ENCODE assay signal across 23 cellular contexts in the genomic region with DNA sequence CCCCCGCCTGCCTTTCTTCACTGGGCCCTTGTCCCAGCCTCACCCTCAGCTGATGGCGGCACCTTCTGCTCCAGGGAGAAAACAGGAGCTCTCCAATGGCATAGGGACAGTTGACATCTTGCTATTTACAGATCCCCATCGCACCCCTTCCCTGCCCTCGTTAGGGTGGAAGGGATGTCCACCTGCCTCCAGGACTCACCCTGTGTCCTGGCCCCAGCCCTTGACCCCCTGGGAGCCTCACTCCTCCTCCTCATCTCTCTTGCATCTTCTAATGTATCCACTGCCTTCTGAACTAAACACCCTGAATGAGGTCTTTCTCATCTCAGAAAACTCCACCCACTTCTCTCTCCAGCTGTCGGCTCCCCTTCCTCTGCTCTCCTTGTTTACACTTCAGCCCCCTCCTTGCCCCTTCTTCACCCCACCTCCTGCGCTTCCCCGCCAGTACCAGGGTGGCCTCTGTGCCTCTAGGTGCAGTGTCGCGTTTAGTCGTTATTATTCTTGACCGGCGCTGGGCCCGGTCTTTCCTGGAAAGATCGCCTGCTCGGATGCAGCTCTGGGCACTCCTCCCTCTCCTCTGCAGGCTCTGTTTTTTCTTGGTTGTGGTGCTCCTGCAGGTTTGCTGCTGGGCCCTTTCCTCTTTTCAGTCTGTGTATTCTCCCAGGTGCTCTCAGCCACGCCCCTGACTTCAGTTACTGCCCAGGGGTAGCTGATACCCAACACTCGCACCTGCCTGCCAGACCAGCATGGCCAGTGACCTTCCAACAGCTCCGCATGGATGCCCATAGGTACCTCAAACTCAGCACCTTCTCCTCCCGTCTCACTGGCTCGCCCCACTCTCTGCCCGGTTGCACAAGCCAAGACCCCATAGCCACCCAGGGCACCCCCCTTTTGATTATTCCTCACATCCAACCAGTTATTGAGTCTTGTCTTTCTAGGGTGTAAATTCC. TPM values are rescaled to one million over a fixed set of nuclear protein-coding genes. Genes with fewer than 3 reads are reported as not detected.
DNase-seq lines count a peak whose midpoint lies in the region; ATAC-seq and TF ChIP-seq lines count a peak whose summit lies in the region.
"Had no signal": no experiment of that assay in that cellular context is flagged by ENCODE, and none has a peak within 500 bp of the region (broad histone marks: within the 10 kb centered on the region; RNA-seq: fewer than 3 reads in every experiment).

No MANE protein-coding gene starts in this region.

- no peak overlapping the region for H3K23ac ChIP-seq in mesenchymal stem cell (ENCODE audit: low read length in 2 of 2)

- POLR2A ChIA-PET in HEK293T (lab: Yijun Ruan, JAX): interaction anchor here (1.4 to 2.0 kb wide), 2 partner anchors 43 to 64 kb away, joined by 5 to 7 read pairs; a partner anchor contains a TSS

- H2BK120ac ChIP-seq in mesenchymal stem cell (ENCODE audit: low read depth, low read length): no peak overlapping the region

- TF ChIP-seq CTCF in left ventricle myocardium inferior (IDR thresholded peaks at IDR 0.05; ENCODE audit: borderline replicate concordance) (no peak), RWPE2 (IDR thresholded peaks at IDR 0.05; ENCODE audit: poor library complexity, severe bottlenecking) (peak; percentile 47), uterus (IDR thresholded peaks at IDR 0.05) (no peak), prostate gland (IDR thresholded peaks at IDR 0.05) (no peak)

- no peak overlapping the region for H3K4ac ChIP-seq in mesenchymal stem cell (ENCODE audit: low read depth in 1 of 2, low read length in 2 of 2)

- H3K9me3 ChIP-seq in left ventricle myocardium inferior (replicated peaks) (no peaks in the 10 kb centered on the region), RWPE2 (ENCODE audit: severe bottlenecking) (no peaks in the 10 kb centered on the region), mesenchymal stem cell (ENCODE audit: control insufficient read depth, low read length) (no peaks in the 10 kb centered on the region), uterus (no peaks in the 10 kb centered on the region), prostate gland (no peaks in the 10 kb centered on the region)
- H3K9me3 ChIP-seq: ascending aorta, gastrocnemius medialis, thyroid gland had no signal

- peak overlapping the region; percentile 25 for H2AK5ac ChIP-seq in mesenchymal stem cell (ENCODE audit: low read length, severe bottlenecking)

- H3K27me3 ChIP-seq in left ventricle myocardium inferior (ENCODE audit: low read depth) (no peaks in the 10 kb centered on the region), RWPE2 (ENCODE audit: insufficient read depth, poor library complexity, severe bottlenecking) (no peaks in the 10 kb centered on the region), mesenchymal stem cell (ENCODE audit: control insufficient read depth in 1 of 2, insufficient read depth in 1 of 2, low read length in 2 of 2) (no peaks in the 10 kb centered on the region), uterus (no peaks in the 10 kb centered on the region), prostate gland (replicated peaks; ENCODE audit: insufficient read depth) (no peaks in the 10 kb centered on the region)
- H3K27me3 ChIP-seq: ascending aorta, gastrocnemius medialis, thyroid gland had no signal

- H3K36me3 ChIP-seq in left ventricle myocardium inferior (peaks cover 55% of the 10 kb centered on the region), RWPE2 (ENCODE audit: low read depth) (peaks cover 21% of the 10 kb centered on the region), mesenchymal stem cell (ENCODE audit: control insufficient read depth in 1 of 2, insufficient read depth in 2 of 2, low read depth in 1 of 2, low read length in 2 of 2) (peaks cover 70 to 71% of the 10 kb centered on the region in 2 experiments), uterus (no peaks in the 10 kb centered on the region), prostate gland (peaks cover 0 to 15% of the 10 kb centered on the region in 2 donors)

- no peak overlapping the region for H4K91ac ChIP-seq in mesenchymal stem cell (ENCODE audit: low read length)

- ATAC-seq in RWPE2 (ENCODE audit: low read depth) (no peak), GM19324 (IDR thresholded peaks at IDR 0.05; ENCODE audit: low FRiP score, unreplicated experiment) (no peak)
- ATAC-seq: activated CD8-positive, alpha-beta T cell treated with anti-CD3 and anti-CD28 coated beads for 36 hours; activated T-cell treated with anti-CD3 and anti-CD28 coated beads, Interleukin-2, amount 50 U/mL, for 4 hours had no signal

- H4K8ac ChIP-seq in mesenchymal stem cell (ENCODE audit: low read length): no peak overlapping the region

- H2BK5ac ChIP-seq in mesenchymal stem cell (ENCODE audit: low read depth, low read length, poor library complexity, severe bottlenecking): no peak overlapping the region

- H3K4me1 ChIP-seq in left ventricle myocardium inferior: peaks cover 68% of the 10 kb centered on the region
- no peaks in the 10 kb centered on the region for H3K4me1 ChIP-seq in RWPE2 (ENCODE audit: insufficient read depth, poor library complexity, severe bottlenecking)
- peaks cover 42% of the 10 kb centered on the region for H3K4me1 ChIP-seq in mesenchymal stem cell (ENCODE audit: control insufficient read depth, insufficient read depth, low read depth, low read length)
- peaks cover 0 to 11% of the 10 kb centered on the region in 2 donors for H3K4me1 ChIP-seq in uterus
- H3K4me1 ChIP-seq in prostate gland (replicated peaks): no peaks in the 10 kb centered on the region

- no peak overlapping the region for H2AFZ ChIP-seq in mesenchymal stem cell (ENCODE audit: low read depth, low read length)

- no peak overlapping the region for H3K4me2 ChIP-seq in mesenchymal stem cell (ENCODE audit: low read length, poor library complexity, severe bottlenecking)

- no peak overlapping the region for H3K14ac ChIP-seq in mesenchymal stem cell (ENCODE audit: low read length in 2 of 2)

- H3K18ac ChIP-seq in mesenchymal stem cell (ENCODE audit: low read depth in 1 of 2, low read length in 2 of 2): no peak overlapping the region

- H3K4me3 ChIP-seq in left ventricle myocardium inferior (no peak overlapping the region), RWPE2 (ENCODE audit: severe bottlenecking) (no peak overlapping the region), mesenchymal stem cell (ENCODE audit: insufficient read depth in 1 of 2, low read depth in 1 of 2, low read length in 2 of 2) (no peak overlapping the region), uterus (no peak overlapping the region), prostate gland (no peak overlapping the region)
- H3K4me3 ChIP-seq: ascending aorta, gastrocnemius medialis, thyroid gland had no signal

- CTCF ChIA-PET in HEK293T (lab: Yijun Ruan, JAX): interaction anchor here (0.6 to 4.0 kb wide), 9 partner anchors 10 to 617 kb away, joined by 3 to 53 read pairs (median 3); a partner anchor contains a TSS

- 87% methylated on average over 20 of the region's 21 CpGs for WGBS in mesenchymal stem cell
- 72% methylated on average over 21 of the region's 21 CpGs for WGBS in prostate gland

- peak overlapping the region; percentile 45 for H3K9ac ChIP-seq in mesenchymal stem cell (ENCODE audit: low read length)

- peak overlapping the region in 1 of 2 experiments; percentile 42 for H2BK12ac ChIP-seq in mesenchymal stem cell (ENCODE audit: low read length in 2 of 2)

- peaks cover 38% of the 10 kb centered on the region for H3K79me1 ChIP-seq in mesenchymal stem cell (replicated peaks; ENCODE audit: low read length, poor library complexity, severe bottlenecking)

- H2BK15ac ChIP-seq in mesenchymal stem cell (ENCODE audit: low read depth, poor library complexity, severe bottlenecking): peak overlapping the region; percentile 65

- H3K27ac ChIP-seq in left ventricle myocardium inferior (replicated peaks): peak overlapping the region; percentile 3
- no peak overlapping the region for H3K27ac ChIP-seq in RWPE2 (ENCODE audit: poor library complexity, severe bottlenecking)
- no peak overlapping the region for H3K27ac ChIP-seq in mesenchymal stem cell (ENCODE audit: low read length, poor library complexity, severe bottlenecking)
- peak overlapping the region; percentile 19 to 36 for H3K27ac ChIP-seq in uterus
- no peak overlapping the region for H3K27ac ChIP-seq in prostate gland
- H3K27ac ChIP-seq: gastrocnemius medialis, thyroid gland had no signal

- TF ChIP-seq POLR2A in uterus (IDR thresholded peaks at IDR 0.05): no peak
- no peak for TF ChIP-seq POLR2A in prostate gland (IDR thresholded peaks at IDR 0.05)

- intact Hi-C loops in left ventricle myocardium inferior (cut with micrococcal nuclease) (no loop called here), cardiac septum (cut with DNase I) (loop anchor here (2.0 kb wide), 1 partner anchor 65 kb away; no protein-coding TSS in a partner anchor), uterus (cut with DNase I; ENCODE audit: low total_unique reads) (loop anchor here (10.0 kb wide), 1 partner anchor 63 kb away; no protein-coding TSS in a partner anchor), prostate gland (cut with DNase I) (loop anchor here (2.0 kb wide), 1 partner anchor 65 kb away; no protein-coding TSS in a partner anchor)

- DNase-seq in left ventricle myocardium inferior (no peak), cardiac septum (ENCODE audit: low spot score) (no peak), RWPE2 (ENCODE audit: low spot score) (no peak), mesenchymal stem cell (no peak), uterus (no peak), HEK293T (ENCODE audit: extremely low spot score) (no peak), prostate gland (ENCODE audit: low spot score) (no peak)
- DNase-seq: activated CD8-positive, alpha-beta T cell treated with anti-CD3 and anti-CD28 coated beads for 36 hours; activated naive CD4-positive, alpha-beta T cell treated with anti-CD3 and anti-CD28 coated beads, Interleukin-2, amount 10 ng/mL, durations not matched to agents 7 days and 5 days; activated T-cell treated with anti-CD3 and anti-CD28 coated beads, Interleukin-2, amount 50 U/mL, for 4 hours; CD8-positive, alpha-beta memory T cell; cerebellar nuclear complex; gastrocnemius medialis; NCI-H1048; NCI-H2029; RPMI8226; stimulated activated CD4-positive, alpha-beta T cell treated with anti-CD3 and anti-CD28 coated beads, Interleukin-4, amount 100 ng/mL, for 1 hour; T1000 had no signal

TF ChIP-seq in HEK293T, 16 proteins besides CTCF, POLR2A, EP300 and RAD21 (continues in another document):
- TF ChIP-seq FOXK2 (IDR thresholded peaks at IDR 0.05): no peak

RNA-seq across cellular contexts. Expression of a gene that starts 42.9 kb away (rescaled TPM):
- total RNA-seq in left ventricle myocardium inferior (19.1 TPM), cardiac septum (24.6 TPM), uterus (100 to 1,000 TPM in 2 of 4 donors, 10 to 100 TPM in 2; 39.0 to 118 (median 78.3) TPM), prostate gland (100 to 1,000 TPM in 1 of 2 donors, 10 to 100 TPM in 1; 67.5 to 122 TPM)
- 49.0 TPM for polyA plus RNA-seq in mesenchymal stem cell (2013, experiment 1 of 2)
- 51.3 TPM for polyA plus RNA-seq in mesenchymal stem cell (2013, experiment 2 of 2)

RNA-seq across cellular contexts. Expression of a gene that starts 44.9 kb away (rescaled TPM):
- total RNA-seq in left ventricle myocardium inferior: not detected
- total RNA-seq in cardiac septum: not detected
- not detected for polyA plus RNA-seq in mesenchymal stem cell (2013, experiment 1 of 2)
- 0.03 TPM for polyA plus RNA-seq in mesenchymal stem cell (2013, experiment 2 of 2)
- total RNA-seq in uterus: under 1 TPM in 1 of 4 donors, not detected in 3; 0.58 TPM
- total RNA-seq in prostate gland: 1 to 10 TPM in 1 of 2 donors, not detected in 1; 4.4 TPM
- total RNA-seq: activated CD8-positive, alpha-beta T cell treated with anti-CD3 and anti-CD28 coated beads for 36 hours; activated T-cell treated with anti-CD3 and anti-CD28 coated beads, Interleukin-2, amount 50 U/mL, for 4 hours; ascending aorta; LHCN-M2; mucosa of gallbladder had no signal
- polyA plus RNA-seq: CD8-positive, alpha-beta memory T cell had no signal

RNA-seq across cellular contexts. Expression of a gene that starts 45.3 kb away (rescaled TPM):
- 26.1 TPM for total RNA-seq in left ventricle myocardium inferior
- 32.1 TPM for total RNA-seq in cardiac septum
- 7.8 TPM for polyA plus RNA-seq in mesenchymal stem cell (2013, experiment 1 of 2)
- polyA plus RNA-seq in mesenchymal stem cell (2013, experiment 2 of 2): 8.5 TPM
- 10 to 100 TPM in 2 of 4 donors, 1 to 10 TPM in 2; 4.4 to 16.6 (median 8.3) TPM for total RNA-seq in uterus
- total RNA-seq in prostate gland: 10 to 100 TPM; 15.6 to 26.8 TPM

Comparison
In these comparisons a context has a peak if more than half of its experiments do, and no peak if none do; other contexts are left out.
1. H3K27ac ChIP-seq: peak in left ventricle myocardium inferior (single experiment) and uterus (2 of 2); none in RWPE2 (single experiment), mesenchymal stem cell (single experiment) and prostate gland (0 of 2).